1 cellular context compared by ENCODE assay signal in the genomic region with DNA sequence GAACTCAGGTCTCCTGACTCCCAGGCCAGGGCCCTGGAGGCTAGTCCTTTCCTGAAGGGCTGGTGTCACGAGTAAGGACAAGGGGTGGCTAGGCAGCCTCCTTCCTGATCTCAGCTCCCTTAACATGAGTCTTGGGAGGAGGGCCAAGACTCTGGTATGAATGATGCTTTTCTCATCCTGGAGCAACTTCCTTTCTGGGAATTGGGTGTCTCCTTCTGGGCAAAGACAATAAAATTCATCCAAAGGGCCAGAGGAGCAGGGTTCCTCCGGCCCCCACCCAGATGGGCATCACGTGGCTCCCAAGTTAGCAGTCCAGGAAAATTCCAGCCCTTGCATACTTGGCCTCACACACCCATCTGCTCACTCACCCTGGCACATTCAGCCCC.
TF ChIP-seq lines count a peak whose summit lies in the region.

A gene (plus strand): TSS at position 335 of the 386 bp plus-strand sequence. CDS start 200 bp downstream, outside the sequence.

TF ChIP-seq in HepG2, 621 proteins besides CTCF, POLR2A, EP300 and RAD21 (continued from another document):
- TF ChIP-seq SPEN (CRISPR knock-in tag; IDR thresholded peaks at IDR 0.05; ENCODE audit: low read depth): no peak
- no peak for TF ChIP-seq ZNF678 (CRISPR knock-in tag; IDR thresholded peaks at IDR 0.05)
- TF ChIP-seq, protein P1, sequence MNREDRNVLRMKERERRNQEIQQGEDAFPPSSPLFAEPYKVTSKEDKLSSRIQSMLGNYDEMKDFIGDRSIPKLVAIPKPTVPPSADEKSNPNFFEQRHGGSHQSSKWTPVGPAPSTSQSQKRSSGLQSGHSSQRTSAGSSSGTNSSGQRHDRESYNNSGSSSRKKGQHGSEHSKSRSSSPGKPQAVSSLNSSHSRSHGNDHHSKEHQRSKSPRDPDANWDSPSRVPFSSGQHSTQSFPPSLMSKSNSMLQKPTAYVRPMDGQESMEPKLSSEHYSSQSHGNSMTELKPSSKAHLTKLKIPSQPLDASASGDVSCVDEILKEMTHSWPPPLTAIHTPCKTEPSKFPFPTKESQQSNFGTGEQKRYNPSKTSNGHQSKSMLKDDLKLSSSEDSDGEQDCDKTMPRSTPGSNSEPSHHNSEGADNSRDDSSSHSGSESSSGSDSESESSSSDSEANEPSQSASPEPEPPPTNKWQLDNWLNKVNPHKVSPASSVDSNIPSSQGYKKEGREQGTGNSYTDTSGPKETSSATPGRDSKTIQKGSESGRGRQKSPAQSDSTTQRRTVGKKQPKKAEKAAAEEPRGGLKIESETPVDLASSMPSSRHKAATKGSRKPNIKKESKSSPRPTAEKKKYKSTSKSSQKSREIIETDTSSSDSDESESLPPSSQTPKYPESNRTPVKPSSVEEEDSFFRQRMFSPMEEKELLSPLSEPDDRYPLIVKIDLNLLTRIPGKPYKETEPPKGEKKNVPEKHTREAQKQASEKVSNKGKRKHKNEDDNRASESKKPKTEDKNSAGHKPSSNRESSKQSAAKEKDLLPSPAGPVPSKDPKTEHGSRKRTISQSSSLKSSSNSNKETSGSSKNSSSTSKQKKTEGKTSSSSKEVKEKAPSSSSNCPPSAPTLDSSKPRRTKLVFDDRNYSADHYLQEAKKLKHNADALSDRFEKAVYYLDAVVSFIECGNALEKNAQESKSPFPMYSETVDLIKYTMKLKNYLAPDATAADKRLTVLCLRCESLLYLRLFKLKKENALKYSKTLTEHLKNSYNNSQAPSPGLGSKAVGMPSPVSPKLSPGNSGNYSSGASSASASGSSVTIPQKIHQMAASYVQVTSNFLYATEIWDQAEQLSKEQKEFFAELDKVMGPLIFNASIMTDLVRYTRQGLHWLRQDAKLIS (CRISPR knock-in tag; IDR thresholded peaks at IDR 0.05): no peak
- no peak for TF ChIP-seq SRY (CRISPR knock-in tag; IDR thresholded peaks at IDR 0.05)
- TF ChIP-seq ZBTB42 (CRISPR knock-in tag; IDR thresholded peaks at IDR 0.05): no peak
- TF ChIP-seq POLR2AphosphoS2 (IDR thresholded peaks at IDR 0.05; ENCODE audit: low read depth, low read length): no peak
- no peak for TF ChIP-seq PCBP1 (IDR thresholded peaks at IDR 0.05; ENCODE audit: borderline replicate concordance, low read depth, low read length)
- TF ChIP-seq SP140L (CRISPR knock-in tag; IDR thresholded peaks at IDR 0.05; ENCODE audit: borderline replicate concordance): no peak
